ENCODE assay signal across 10 cellular contexts in genomic region chr1:43651922-43652321, GRCh38. TPM values are rescaled to one million over a fixed set of nuclear protein-coding genes. Genes with fewer than 3 reads are reported as not detected.
DNase-seq lines count a peak whose midpoint lies in the region; ATAC-seq and TF ChIP-seq lines count a peak whose summit lies in the region.
"Had no signal": no experiment of that assay in that cellular context is flagged by ENCODE, and none has a peak within 500 bp of the region (broad histone marks: within the 10 kb centered on the region; RNA-seq: fewer than 3 reads in every experiment).

No MANE protein-coding gene starts in this region.

- H3K36me3 Mint-ChIP-seq in activated CD8-positive, alpha-beta T cell treated with anti-CD3 and anti-CD28 coated beads, Interleukin-2, amount 10 ng/mL, durations not matched to agents 7 days and 5 days (ENCODE audit: low read depth) = peaks cover 27% of the 10 kb centered on the region
- H3K36me3 Mint-ChIP-seq in stimulated activated effector memory CD8-positive, alpha-beta T cell treated with anti-CD3 and anti-CD28 coated beads, Interleukin-12 subunit alpha, Interleukin-12 subunit beta, amount 100 ng/mL, for 72 hours = peaks cover 60% of the 10 kb centered on the region

- CTCF ChIA-PET in SK-N-SH (lab: Yijun Ruan, JAX) = interaction anchor here (0.9 to 2.3 kb wide), 4 partner anchors 22 to 294 kb away, joined by 3 to 16 read pairs (median 8); partner anchors contain the start of gene PTPRF
- CTCF ChIA-PET in activated CD8-positive, alpha-beta T cell treated with anti-CD3 and anti-CD28 coated beads, Interleukin-2, amount 10 ng/mL, durations not matched to agents 7 days and 5 days (lab: Charles Lee) = interaction anchor here (0.6 to 3.8 kb wide), 5 partner anchors 114 to 787 kb away, joined by 3 to 20 read pairs (median 3); partner anchors contain the start of gene ARTN

- POLR2A ChIA-PET in SK-N-SH (lab: Yijun Ruan, JAX) = interaction anchor here (0.6 kb wide), 1 partner anchor 288 kb away, joined by 3 read pairs; no protein-coding TSS in a partner anchor
- POLR2A ChIA-PET in activated CD8-positive, alpha-beta T cell treated with anti-CD3 and anti-CD28 coated beads, Interleukin-2, amount 10 ng/mL, durations not matched to agents 7 days and 5 days (lab: Charles Lee) = interaction anchor here (1.4 to 2.5 kb wide), 3 partner anchors 12 to 55 kb away, joined by 3 to 20 read pairs (median 6); partner anchors contain the start of gene ST3GAL3

- peak overlapping the region; percentile 83; the same call in 1 of the 2 replicates for H3K9ac ChIP-seq in SK-N-SH

- H3K36me3 ChIP-seq in SK-N-SH (replicated peaks in 1 of 2; ENCODE audit: control insufficient read depth in 1 of 2, insufficient read depth in 2 of 2, low read length in 1 of 2) (peaks cover 31 to 38% of the 10 kb centered on the region in 2 experiments), uterus (no peaks in the 10 kb centered on the region)

- WGBS in SK-N-SH (ENCODE audit: low lambda C conversion rate) = 96% methylated on average over 3 of the region's 3 CpGs

- intact Hi-C loops in uterus (cut with DNase I; ENCODE audit: low total_unique reads) = loop anchor here (5.0 kb wide), 1 partner anchor 120 kb away; the partner anchor contains the start of gene PTPRF

- TF ChIP-seq CTCF in SK-N-SH (IDR thresholded peaks at IDR 0.05) = no peak
- no peak for TF ChIP-seq CTCF in uterus (IDR thresholded peaks at IDR 0.05)

- H4K20me1 ChIP-seq in SK-N-SH (ENCODE audit: insufficient read depth) = peaks cover 35% of the 10 kb centered on the region

- no peak for TF ChIP-seq RAD21 in SK-N-SH (IDR thresholded peaks at IDR 0.05; ENCODE audit: low read length)

- H3K27me3 Mint-ChIP-seq in activated CD8-positive, alpha-beta T cell treated with anti-CD3 and anti-CD28 coated beads, Interleukin-2, amount 10 ng/mL, durations not matched to agents 7 days and 5 days (ENCODE audit: low read depth) = peaks cover 4% of the 10 kb centered on the region

- H3K9me2 ChIP-seq in SK-N-SH = no peaks in the 10 kb centered on the region

- no peak overlapping the region for H2AFZ ChIP-seq in SK-N-SH (ENCODE audit: low read depth)

- no peak for DNase-seq in SK-N-SH
- no peak for DNase-seq in activated CD8-positive, alpha-beta T cell treated with anti-CD3 and anti-CD28 coated beads, Interleukin-2, amount 10 ng/mL, durations not matched to agents 7 days and 5 days
- no peak for DNase-seq in stimulated activated effector memory CD8-positive, alpha-beta T cell treated with anti-CD3 and anti-CD28 coated beads, Interleukin-12 subunit alpha, Interleukin-12 subunit beta, amount 100 ng/mL, for 72 hours (ENCODE audit: low spot score in 2 of 2)
- DNase-seq in uterus = no peak
- no peak for DNase-seq in stimulated activated CD4-positive, alpha-beta T cell treated with anti-CD3 and anti-CD28 coated beads, Interleukin-2, amount 100 ng/mL, for 24 hours
- DNase-seq: Right ventricle myocardium superior had no signal

- peaks cover 8% of the 10 kb centered on the region for H3F3A ChIP-seq in SK-N-SH (replicated peaks; ENCODE audit: insufficient read depth)

- no peaks in the 10 kb centered on the region for H3K9me3 Mint-ChIP-seq in activated CD8-positive, alpha-beta T cell treated with anti-CD3 and anti-CD28 coated beads, Interleukin-2, amount 10 ng/mL, durations not matched to agents 7 days and 5 days (ENCODE audit: insufficient read depth)
- no peaks in the 10 kb centered on the region for H3K9me3 Mint-ChIP-seq in stimulated activated effector memory CD8-positive, alpha-beta T cell treated with anti-CD3 and anti-CD28 coated beads, Interleukin-12 subunit alpha, Interleukin-12 subunit beta, amount 100 ng/mL, for 72 hours

- ATAC-seq in SK-N-SH treated with all-trans-retinoic acid at 6 μM for 48 hours (no peak), HG03565 (IDR thresholded peaks at IDR 0.05; ENCODE audit: unreplicated experiment) (no peak)
- no peak for ATAC-seq in activated CD8-positive, alpha-beta T cell treated with anti-CD3 and anti-CD28 coated beads, Interleukin-2, amount 10 ng/mL, durations not matched to agents 7 days and 5 days
- no peak for ATAC-seq in stimulated activated effector memory CD8-positive, alpha-beta T cell treated with anti-CD3 and anti-CD28 coated beads, Interleukin-12 subunit alpha, Interleukin-12 subunit beta, amount 100 ng/mL, for 72 hours

- H3K27me3 ChIP-seq in SK-N-SH (ENCODE audit: insufficient read depth) (no peaks in the 10 kb centered on the region), uterus (no peaks in the 10 kb centered on the region)

- H3K27ac Mint-ChIP-seq in activated CD8-positive, alpha-beta T cell treated with anti-CD3 and anti-CD28 coated beads, Interleukin-2, amount 10 ng/mL, durations not matched to agents 7 days and 5 days = peak overlapping the region; percentile 50
- H3K27ac Mint-ChIP-seq in stimulated activated effector memory CD8-positive, alpha-beta T cell treated with anti-CD3 and anti-CD28 coated beads, Interleukin-12 subunit alpha, Interleukin-12 subunit beta, amount 100 ng/mL, for 72 hours = peak overlapping the region; percentile 50

- H3K4me1 ChIP-seq in SK-N-SH (ENCODE audit: control insufficient read depth in 1 of 2, insufficient read depth in 2 of 2, low read depth in 1 of 2, low read length in 1 of 2) = peaks cover 0 to 10% of the 10 kb centered on the region in 2 experiments; a peak in 2 of 4 replicates
- H3K4me1 ChIP-seq in uterus = peaks cover 0 to 7% of the 10 kb centered on the region in 2 donors

- H3K9me3 ChIP-seq in SK-N-SH (no peaks in the 10 kb centered on the region), uterus (no peaks in the 10 kb centered on the region)
- H3K9me3 ChIP-seq: mucosa of descending colon had no signal

- H3K4me1 Mint-ChIP-seq in activated CD8-positive, alpha-beta T cell treated with anti-CD3 and anti-CD28 coated beads, Interleukin-2, amount 10 ng/mL, durations not matched to agents 7 days and 5 days (ENCODE audit: low read depth) = peaks cover 25% of the 10 kb centered on the region
- H3K4me1 Mint-ChIP-seq in stimulated activated effector memory CD8-positive, alpha-beta T cell treated with anti-CD3 and anti-CD28 coated beads, Interleukin-12 subunit alpha, Interleukin-12 subunit beta, amount 100 ng/mL, for 72 hours = peaks cover 27% of the 10 kb centered on the region

- TF ChIP-seq POLR2A in uterus (IDR thresholded peaks at IDR 0.05) = no peak

- no peak overlapping the region for H3K27ac ChIP-seq in SK-N-SH (ENCODE audit: low read depth in 2 of 2, low read length in 1 of 2)
- no peak overlapping the region for H3K27ac ChIP-seq in uterus

- H3K4me2 ChIP-seq in SK-N-SH = peak overlapping the region; percentile 98

- no peak for TF ChIP-seq EP300 in SK-N-SH (IDR thresholded peaks at IDR 0.05; ENCODE audit: borderline replicate concordance in 1 of 2, low read depth in 1 of 2, low read length in 1 of 2)

- H3K4me3 ChIP-seq in SK-N-SH (ENCODE audit: low read depth in 2 of 2, low read length in 1 of 2) (peak overlapping the region; percentile 85 to 92; a peak in 2 of 4 replicates), iPS-11a (ENCODE audit: low read depth, low read length) (peak overlapping the region; percentile 99), uterus (peak overlapping the region in 1 of 2 donors; percentile 91)
- H3K4me3 ChIP-seq: mucosa of descending colon had no signal

- H3K4me3 Mint-ChIP-seq in activated CD8-positive, alpha-beta T cell treated with anti-CD3 and anti-CD28 coated beads, Interleukin-2, amount 10 ng/mL, durations not matched to agents 7 days and 5 days = peak overlapping the region; percentile 98
- peak overlapping the region; percentile 97 for H3K4me3 Mint-ChIP-seq in stimulated activated effector memory CD8-positive, alpha-beta T cell treated with anti-CD3 and anti-CD28 coated beads, Interleukin-12 subunit alpha, Interleukin-12 subunit beta, amount 100 ng/mL, for 72 hours

- peaks cover 49% of the 10 kb centered on the region for H3K79me2 ChIP-seq in SK-N-SH (ENCODE audit: insufficient read depth)

TF ChIP-seq in SK-N-SH, 30 proteins besides CTCF, POLR2A, EP300 and RAD21 (continues in another document):
- no peak for TF ChIP-seq ELF1 (IDR thresholded peaks at IDR 0.05)

TF ChIP-seq in SK-N-SH treated with all-trans-retinoic acid at 6 μM for 48 hours, 23 proteins besides CTCF, POLR2A, EP300 and RAD21:
- TF ChIP-seq ZNF8 (CRISPR knock-in tag; IDR thresholded peaks at IDR 0.05) (no peak), ZNF565 (CRISPR knock-in tag; conservative IDR thresholded peaks at IDR 0.05; ENCODE audit: low read depth) (no peak)

RNA-seq across cellular contexts. Expression of gene KDM4A, which starts 2.0 kb away (rescaled TPM):
- 21.4 and 27.7 TPM in 2 replicates for polyA plus RNA-seq in SK-N-SH (2012; rRNA removed)
- polyA plus RNA-seq in SK-N-SH (2012; cell fraction: cytosol; rRNA removed) = 22.2 and 23.4 TPM in 2 replicates
- polyA plus RNA-seq in SK-N-SH (2012; cell fraction: nucleus; rRNA removed) = 23.2 and 33.8 TPM in 2 replicates
- 10 to 100 TPM; 31.5 to 37.8 TPM for total RNA-seq in activated CD8-positive, alpha-beta T cell treated with anti-CD3 and anti-CD28 coated beads, Interleukin-2, amount 10 ng/mL, durations not matched to agents 7 days and 5 days
- 10 to 100 TPM; 13.2 to 77.8 (median 38.9) TPM for total RNA-seq in uterus

RNA-seq across cellular contexts. Expression of gene ST3GAL3, which starts 55.4 kb away (rescaled TPM):
- 15.3 and 20.6 TPM in 2 replicates for polyA plus RNA-seq in SK-N-SH (2012; rRNA removed)
- 12.3 and 17.6 TPM in 2 replicates for polyA plus RNA-seq in SK-N-SH (2012; cell fraction: cytosol; rRNA removed)
- 38.8 and 48.1 TPM in 2 replicates for polyA plus RNA-seq in SK-N-SH (2012; cell fraction: nucleus; rRNA removed)
- total RNA-seq in activated CD8-positive, alpha-beta T cell treated with anti-CD3 and anti-CD28 coated beads, Interleukin-2, amount 10 ng/mL, durations not matched to agents 7 days and 5 days = 10 to 100 TPM; 20.4 to 23.3 TPM
- 10 to 100 TPM in 2 of 4 donors, 1 to 10 TPM in 2; 4.1 to 47.2 (median 19.0) TPM for total RNA-seq in uterus
